12 cellular contexts compared by ENCODE assay signal in the genomic region with DNA sequence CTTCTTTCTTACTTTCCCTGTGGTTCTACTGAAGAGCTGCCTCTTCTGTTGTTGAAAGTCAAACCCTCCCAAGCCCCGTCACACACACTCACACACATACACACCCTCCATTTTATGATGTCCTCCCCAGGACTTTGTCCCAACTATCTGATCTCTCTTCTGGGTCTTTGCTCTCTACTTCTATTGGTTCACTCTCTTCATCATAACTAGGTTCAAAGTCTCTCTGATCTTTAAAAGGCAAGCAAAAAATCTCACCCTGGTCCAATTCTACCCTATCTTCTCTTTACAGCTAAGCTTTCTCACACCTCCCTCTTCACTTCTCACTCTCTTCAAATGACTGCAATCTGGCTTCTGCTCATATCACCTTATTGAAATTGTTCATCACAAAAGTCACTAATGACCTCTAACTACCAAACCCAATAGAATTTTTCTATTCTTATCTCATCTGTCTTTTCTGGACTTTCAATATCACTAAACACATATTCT. TPM values are rescaled to one million over a fixed set of nuclear protein-coding genes. Genes with fewer than 3 reads are reported as not detected.
DNase-seq lines count a peak whose midpoint lies in the region; ATAC-seq and TF ChIP-seq lines count a peak whose summit lies in the region.
"Had no signal": no experiment of that assay in that cellular context is flagged by ENCODE, and none has a peak within 500 bp of the region (broad histone marks: within the 10 kb centered on the region; RNA-seq: fewer than 3 reads in every experiment).

No MANE protein-coding gene starts in this region.

- intact Hi-C loops in mucosa of descending colon (cut with DNase I, micrococcal nuclease): no loop called here

- H3K4me3 ChIP-seq in mucosa of descending colon: no peak overlapping the region
- H3K4me3 ChIP-seq: left lung, tibial artery had no signal

- no peak for TF ChIP-seq CTCF in mucosa of descending colon (IDR thresholded peaks at IDR 0.05)

- peak; percentile 56 for ATAC-seq in GM18861 (IDR thresholded peaks at IDR 0.05; ENCODE audit: unreplicated experiment)
- peak; percentile 53 for ATAC-seq in GM21723 (IDR thresholded peaks at IDR 0.05; ENCODE audit: unreplicated experiment)
- ATAC-seq in mucosa of descending colon: peak; percentile 99
- no peak for ATAC-seq in GM19328 (IDR thresholded peaks at IDR 0.05; ENCODE audit: unreplicated experiment)
- ATAC-seq: left lung had no signal

- peak; percentile 33 for DNase-seq in OCI-M1 (lab: John Stamatoyannopoulos, UW)
- peak in 1 of 3 donors; percentile 80 for DNase-seq in mucosa of descending colon
- DNase-seq in foreskin melanocyte: no peak
- DNase-seq in SW480 (ENCODE audit: low spot score): no peak
- no peak for DNase-seq in stimulated activated CD4-positive, alpha-beta T cell treated with anti-CD3 and anti-CD28 coated beads, Interleukin-12 subunit alpha, Interleukin-12 subunit beta, amount 100 ng/mL, for 4 hours
- DNase-seq: activated CD4-positive, alpha-beta T cell treated with anti-CD3 and anti-CD28 coated beads for 1 hour; left lung; T-helper 1 cell; tibial artery had no signal

- no peaks in the 10 kb centered on the region for H3K9me3 ChIP-seq in mucosa of descending colon
- H3K9me3 ChIP-seq: left lung, tibial artery had no signal

- peaks cover 17% of the 10 kb centered on the region for H3K4me1 ChIP-seq in mucosa of descending colon (ENCODE audit: low read depth)

- no peaks in the 10 kb centered on the region for H3K36me3 ChIP-seq in mucosa of descending colon (ENCODE audit: low read depth)

RNA-seq across cellular contexts. Expression of a gene that starts 34.8 kb away (rescaled TPM):
- total RNA-seq in mucosa of descending colon: 100 to 1,000 TPM in 2 of 3 donors, 10 to 100 TPM in 1; 89.9 to 136 (median 128) TPM
